ENCODE assay signal across 8 cellular contexts in genomic region chr12:57549909-57550627, GRCh38. TPM values are rescaled to one million over a fixed set of nuclear protein-coding genes. Genes with fewer than 3 reads are reported as not detected.
DNase-seq lines count a peak whose midpoint lies in the region; ATAC-seq and TF ChIP-seq lines count a peak whose summit lies in the region.

TSS of gene KIF5A (plus strand) at chr12:57550044. CDS start at chr12:57550272, 228 bp downstream.

- peak within 1 kb of the TSS; percentile 57 for H3K4me3 Mint-ChIP-seq in activated CD4-positive, alpha-beta T cell treated with anti-CD3 and anti-CD28 coated beads, Interleukin-2, amount 10 ng/mL, durations not matched to agents 7 days and 5 days
- peak within 1 kb of the TSS; percentile 97 for H3K4me3 Mint-ChIP-seq in stimulated activated effector memory CD8-positive, alpha-beta T cell treated with anti-CD3 and anti-CD28 coated beads, Interleukin-12 subunit alpha, Interleukin-12 subunit beta, amount 100 ng/mL, for 72 hours

- H3K4me1 ChIP-seq in DOHH2 (ENCODE audit: control insufficient read depth, low read length) (peaks cover 31% of the 10 kb centered on the region), muscle layer of colon (ENCODE audit: insufficient read depth, low read length) (peaks cover 27% of the 10 kb centered on the region)

- POLR2A ChIA-PET in activated CD4-positive, alpha-beta T cell treated with anti-CD3 and anti-CD28 coated beads, Interleukin-2, amount 10 ng/mL, durations not matched to agents 7 days and 5 days (lab: Charles Lee) = no interaction called here

- H3K4me2 ChIP-seq in DOHH2 (ENCODE audit: low read length) = peak within 1 kb of the TSS; percentile 64

- no peaks in the 10 kb centered on the region for H3K9me2 ChIP-seq in DOHH2 (replicated peaks; ENCODE audit: control insufficient read depth, low read length)

- peaks cover 14% of the 10 kb centered on the region for H3K27me3 Mint-ChIP-seq in activated CD4-positive, alpha-beta T cell treated with anti-CD3 and anti-CD28 coated beads, Interleukin-2, amount 10 ng/mL, durations not matched to agents 7 days and 5 days

- no peaks in the 10 kb centered on the region for H3K9me3 Mint-ChIP-seq in activated CD4-positive, alpha-beta T cell treated with anti-CD3 and anti-CD28 coated beads, Interleukin-2, amount 10 ng/mL, durations not matched to agents 7 days and 5 days
- H3K9me3 Mint-ChIP-seq in stimulated activated effector memory CD8-positive, alpha-beta T cell treated with anti-CD3 and anti-CD28 coated beads, Interleukin-12 subunit alpha, Interleukin-12 subunit beta, amount 100 ng/mL, for 72 hours = no peaks in the 10 kb centered on the region

- no peak within 1 kb of the TSS for H3K9ac ChIP-seq in muscle layer of colon (ENCODE audit: low read length)

- peak; percentile 70 for ATAC-seq in stimulated activated effector memory CD8-positive, alpha-beta T cell treated with anti-CD3 and anti-CD28 coated beads, Interleukin-12 subunit alpha, Interleukin-12 subunit beta, amount 100 ng/mL, for 72 hours
- no peak for ATAC-seq in GM19328 (IDR thresholded peaks at IDR 0.05; ENCODE audit: unreplicated experiment)

- peak within 1 kb of the TSS; percentile 57 for H3K4me3 ChIP-seq in DOHH2 (ENCODE audit: low read length)
- peak within 1 kb of the TSS; percentile 47 to 60 for H3K4me3 ChIP-seq in muscle layer of colon (ENCODE audit: low read depth in 1 of 2, low read length in 2 of 2)

- CTCF ChIA-PET in activated CD4-positive, alpha-beta T cell treated with anti-CD3 and anti-CD28 coated beads, Interleukin-2, amount 10 ng/mL, durations not matched to agents 7 days and 5 days (lab: Charles Lee) = no interaction called here

- H3K27me3 ChIP-seq in DOHH2 (ENCODE audit: control insufficient read depth, low read length) = peaks cover 26% of the 10 kb centered on the region
- peaks cover 6 to 20% of the 10 kb centered on the region in 2 donors for H3K27me3 ChIP-seq in muscle layer of colon (ENCODE audit: control insufficient read depth in 1 of 2, insufficient read depth in 2 of 2, low read length in 2 of 2)

- H3K36me3 Mint-ChIP-seq in activated CD4-positive, alpha-beta T cell treated with anti-CD3 and anti-CD28 coated beads, Interleukin-2, amount 10 ng/mL, durations not matched to agents 7 days and 5 days (ENCODE audit: low read depth) = peaks cover 5% of the 10 kb centered on the region
- H3K36me3 Mint-ChIP-seq in stimulated activated effector memory CD8-positive, alpha-beta T cell treated with anti-CD3 and anti-CD28 coated beads, Interleukin-12 subunit alpha, Interleukin-12 subunit beta, amount 100 ng/mL, for 72 hours = peaks cover 16% of the 10 kb centered on the region

- H3F3A ChIP-seq in DOHH2 (ENCODE audit: control insufficient read depth, insufficient read depth) = peaks cover 5% of the 10 kb centered on the region

- peak; percentile 18 for DNase-seq in M059J (ENCODE audit: low read depth)
- peak; percentile 60 for DNase-seq in activated CD4-positive, alpha-beta T cell treated with anti-CD3 and anti-CD28 coated beads, Interleukin-2, amount 10 ng/mL, durations not matched to agents 7 days and 5 days
- DNase-seq in effector CD4-positive, alpha-beta T cell = peak; percentile 34
- DNase-seq in stimulated activated effector memory CD8-positive, alpha-beta T cell treated with anti-CD3 and anti-CD28 coated beads, Interleukin-12 subunit alpha, Interleukin-12 subunit beta, amount 100 ng/mL, for 72 hours (ENCODE audit: low spot score in 2 of 2) = peak; percentile 60 to 85
- no peak for DNase-seq in SKM-1 (lab: John Stamatoyannopoulos, UW; ENCODE audit: unreplicated experiment)

- peaks cover 37% of the 10 kb centered on the region for H3K4me1 Mint-ChIP-seq in activated CD4-positive, alpha-beta T cell treated with anti-CD3 and anti-CD28 coated beads, Interleukin-2, amount 10 ng/mL, durations not matched to agents 7 days and 5 days
- H3K4me1 Mint-ChIP-seq in stimulated activated effector memory CD8-positive, alpha-beta T cell treated with anti-CD3 and anti-CD28 coated beads, Interleukin-12 subunit alpha, Interleukin-12 subunit beta, amount 100 ng/mL, for 72 hours = peaks cover 43% of the 10 kb centered on the region

- H3K9me3 ChIP-seq in DOHH2 (ENCODE audit: control insufficient read depth, insufficient read depth, low read length) (no peaks in the 10 kb centered on the region), muscle layer of colon (ENCODE audit: low read length) (no peaks in the 10 kb centered on the region)

- peak within 1 kb of the TSS; percentile 20 for H3K27ac Mint-ChIP-seq in activated CD4-positive, alpha-beta T cell treated with anti-CD3 and anti-CD28 coated beads, Interleukin-2, amount 10 ng/mL, durations not matched to agents 7 days and 5 days
- H3K27ac Mint-ChIP-seq in stimulated activated effector memory CD8-positive, alpha-beta T cell treated with anti-CD3 and anti-CD28 coated beads, Interleukin-12 subunit alpha, Interleukin-12 subunit beta, amount 100 ng/mL, for 72 hours = peak within 1 kb of the TSS; percentile 55

- H3K36me3 ChIP-seq in DOHH2 (ENCODE audit: control insufficient read depth, low read length) (peaks cover 9% of the 10 kb centered on the region), muscle layer of colon (ENCODE audit: insufficient read depth, low read length) (no peaks in the 10 kb centered on the region)

- H3K27ac ChIP-seq in DOHH2 (ENCODE audit: low read depth, low read length) (no peak within 1 kb of the TSS), muscle layer of colon (ENCODE audit: low read depth, low read length) (no peak within 1 kb of the TSS)

- TF ChIP-seq CTCF in DOHH2 (IDR thresholded peaks at IDR 0.05; ENCODE audit: low read depth, low read length, poor library complexity, severe bottlenecking) = peak; percentile 30

- no peaks in the 10 kb centered on the region for H4K20me1 ChIP-seq in DOHH2 (ENCODE audit: control insufficient read depth, insufficient read depth, low read depth, low read length)

- H3K79me2 ChIP-seq in DOHH2 (ENCODE audit: control insufficient read depth, low read length) = peaks cover 19% of the 10 kb centered on the region

RNA-seq across cellular contexts. Expression of gene KIF5A, which starts in this region (rescaled TPM):
- 0.30 and 0.37 TPM in 2 replicates for total RNA-seq in M059J (2014; rRNA removed; shearing (Covaris generic))
- total RNA-seq in activated CD4-positive, alpha-beta T cell treated with anti-CD3 and anti-CD28 coated beads, Interleukin-2, amount 10 ng/mL, durations not matched to agents 7 days and 5 days = under 1 TPM; 0.64 to 0.89 TPM

Comparison
In these comparisons a context has a peak if more than half of its experiments do, and no peak if none do; other contexts are left out.
1. Peak in DNase-seq in M059J; RNA of the gene not detected or under 1 TPM.
2. Peak in DNase-seq in activated CD4-positive, alpha-beta T cell treated with anti-CD3 and anti-CD28 coated beads, Interleukin-2, amount 10 ng/mL, durations not matched to agents 7 days and 5 days; RNA of the gene not detected or under 1 TPM.